In genomic region chr15:71348597-71348996, GRCh38 we compare ENCODE assay signal across 15 cellular contexts.
DNase-seq lines count a peak whose midpoint lies in the region; ATAC-seq, FAIRE-seq and TF ChIP-seq lines count a peak whose summit lies in the region.
"Had no signal": no experiment of that assay in that cellular context is flagged by ENCODE, and none has a peak within 500 bp of the region (broad histone marks: within the 10 kb centered on the region; RNA-seq: fewer than 3 reads in every experiment).

No MANE protein-coding gene starts in this region.

- H3K4me2 ChIP-seq in GM23338 (0 out of 2 replicates have a peak overlapping the region, but pooled peaks have one; percentile 8), PC-3 (ENCODE audit: low read length) (no peak overlapping the region), H1 (ENCODE audit: insufficient read depth in 1 of 2, low read depth in 2 of 2, low read length in 2 of 2) (no peak overlapping the region), mesendoderm (ENCODE audit: low read length) (no peak overlapping the region)

- H2BK12ac ChIP-seq in H1 (ENCODE audit: low read depth, low read length), result 0 out of 2 replicates have a peak overlapping the region, but pooled peaks have one; percentile 13

- H4K20me1 ChIP-seq in GM23338 (replicated peaks; ENCODE audit: insufficient read depth) (no peaks in the 10 kb centered on the region), PC-3 (ENCODE audit: low read length) (no peaks in the 10 kb centered on the region), H1 (replicated peaks in 1 of 2; ENCODE audit: control insufficient read depth in 1 of 2, insufficient read depth in 2 of 2, low read length in 2 of 2) (no peaks in the 10 kb centered on the region)

- TF ChIP-seq EP300 in H1 (IDR thresholded peaks at IDR 0.05; ENCODE audit: borderline replicate concordance in 1 of 2, low read depth in 2 of 2, low read length in 2 of 2), result no peak

- H4K91ac ChIP-seq in H1 (replicated peaks; ENCODE audit: insufficient read length, low read length), result no peak overlapping the region

- H2BK20ac ChIP-seq in H1 (ENCODE audit: low read length), result no peak overlapping the region

- TF ChIP-seq RAD21 in H1 (IDR thresholded peaks at IDR 0.05 in 1 of 2, conservative IDR thresholded peaks at IDR 0.05 in 1 of 2; ENCODE audit: low read depth in 2 of 2, low read length in 2 of 2), result no peak

- H3F3A ChIP-seq in GM23338 (replicated peaks; ENCODE audit: low read depth) (no peaks in the 10 kb centered on the region), PC-3 (ENCODE audit: low read length, unreplicated experiment) (no peaks in the 10 kb centered on the region)

- no peak overlapping the region for H3K4me3 Mint-ChIP-seq in GM23338
- no peak overlapping the region for H3K4me3 Mint-ChIP-seq in activated CD4-positive, alpha-beta T cell treated with anti-CD3 and anti-CD28 coated beads, Interleukin-2, amount 10 ng/mL, durations not matched to agents 7 days and 5 days
- H3K4me3 Mint-ChIP-seq: B cell; CD4-positive, alpha-beta T cell had no signal

- H3K79me2 ChIP-seq in GM23338 (replicated peaks; ENCODE audit: insufficient read depth) (no peaks in the 10 kb centered on the region), PC-3 (ENCODE audit: low read length) (no peaks in the 10 kb centered on the region), H1 (ENCODE audit: control insufficient read depth in 1 of 2, insufficient read depth in 2 of 2, low read length in 2 of 2) (no peaks in the 10 kb centered on the region), mesendoderm (ENCODE audit: control insufficient read depth, insufficient read depth, low read length) (no peaks in the 10 kb centered on the region)

- H3K14ac ChIP-seq in H1 (ENCODE audit: insufficient read length), result no peak overlapping the region

- H3K9me3 ChIP-seq in PC-3 (ENCODE audit: low read length) (no peaks in the 10 kb centered on the region), H1 (ENCODE audit: insufficient read depth in 2 of 2, low read depth in 1 of 2, low read length in 1 of 2) (no peaks in the 10 kb centered on the region), vagina (no peaks in the 10 kb centered on the region)

- no peaks in the 10 kb centered on the region for H3K79me1 ChIP-seq in H1 (ENCODE audit: low read depth, low read length)
- H3K79me1 ChIP-seq in mesendoderm (ENCODE audit: low read length), result no peaks in the 10 kb centered on the region

- H2AFZ ChIP-seq in GM23338 (no peak overlapping the region), PC-3 (ENCODE audit: low read length) (no peak overlapping the region), H1 (ENCODE audit: low read length) (no peak overlapping the region)

- H3K4ac ChIP-seq in H1 (replicated peaks; ENCODE audit: insufficient read length, low read depth, low read length), result no peak overlapping the region
- no peak overlapping the region for H3K4ac ChIP-seq in mesendoderm (ENCODE audit: low read depth, low read length)

- H3K36me3 Mint-ChIP-seq in GM23338 (ENCODE audit: low read depth), result no peaks in the 10 kb centered on the region
- H3K36me3 Mint-ChIP-seq in activated CD4-positive, alpha-beta T cell treated with anti-CD3 and anti-CD28 coated beads, Interleukin-2, amount 10 ng/mL, durations not matched to agents 7 days and 5 days (ENCODE audit: low read depth), result no peaks in the 10 kb centered on the region

- no peak overlapping the region for H4K5ac ChIP-seq in H1 (ENCODE audit: insufficient read length, low read depth, low read length)
- no peak overlapping the region for H4K5ac ChIP-seq in mesendoderm (ENCODE audit: low read length)

- BruUV-seq in PC-3 (replicated peaks; lab: Mats Ljungman, UMichigan), result no TSS peak

- H4K8ac ChIP-seq in H1 (ENCODE audit: extremely low read depth, insufficient read depth, low read length) (no peak overlapping the region), mesendoderm (ENCODE audit: low read depth, low read length) (no peak overlapping the region)

- WGBS in H1 (ENCODE audit: extremely low coverage in 1 of 2, insufficient coverage in 1 of 2, insufficient read length in 1 of 2, insufficient replicate concordance in 2 of 2, low coverage in 1 of 2, low lambda C conversion rate in 2 of 2, missing lambda C conversion rate in 1 of 2), 2 experiments, result 91% methylated on average over 1 of the region's 1 CpG; no CpG with 5 or more reads in 1 of the 2 experiments
- WGBS in mesendoderm (ENCODE audit: extremely low coverage, insufficient coverage, low lambda C conversion rate), result no CpG with 5 or more reads among the region's 1 CpG

- H2BK120ac ChIP-seq in H1 (replicated peaks; ENCODE audit: low read depth, low read length) (no peak overlapping the region), mesendoderm (ENCODE audit: low read depth, low read length) (no peak overlapping the region)

- no peak overlapping the region for H2BK15ac ChIP-seq in H1 (ENCODE audit: low read length)
- H2BK15ac ChIP-seq in mesendoderm (replicated peaks; ENCODE audit: low read depth), result no peak overlapping the region

- H3K56ac ChIP-seq in H1 (replicated peaks; ENCODE audit: insufficient read length, low read depth, low read length) (no peak overlapping the region), mesendoderm (ENCODE audit: low read length) (no peak overlapping the region)

- H3K27ac Mint-ChIP-seq in GM23338, result no peak overlapping the region
- no peak overlapping the region for H3K27ac Mint-ChIP-seq in activated CD4-positive, alpha-beta T cell treated with anti-CD3 and anti-CD28 coated beads, Interleukin-2, amount 10 ng/mL, durations not matched to agents 7 days and 5 days
- H3K27ac Mint-ChIP-seq: B cell; CD4-positive, alpha-beta T cell had no signal

- CTCF ChIA-PET in PC-3 (lab: Charles Lee), result no interaction called here
- CTCF ChIA-PET in H1 (lab: Charles Lee; ENCODE audit: partially characterized antibody), result interaction anchor here (1.3 kb wide), 1 partner anchor 11 kb away, joined by 6 read pairs; no protein-coding TSS in a partner anchor
- CTCF ChIA-PET in activated CD4-positive, alpha-beta T cell treated with anti-CD3 and anti-CD28 coated beads, Interleukin-2, amount 10 ng/mL, durations not matched to agents 7 days and 5 days (lab: Charles Lee), result no interaction called here

- H3K18ac ChIP-seq in H1 (ENCODE audit: extremely low read depth, low read length) (no peak overlapping the region), mesendoderm (ENCODE audit: low read length) (no peak overlapping the region)

- H2AK5ac ChIP-seq in H1 (ENCODE audit: low read depth, low read length), result peak overlapping the region; percentile 40; the same call in 1 of the 2 replicates
- no peak overlapping the region for H2AK5ac ChIP-seq in mesendoderm (ENCODE audit: low read length)

- H3K4me3 ChIP-seq in GM23338, result no peak overlapping the region
- no peak overlapping the region for H3K4me3 ChIP-seq in PC-3 (ENCODE audit: low read length)
- no peak overlapping the region for H3K4me3 ChIP-seq in H1 (ENCODE audit: extremely low read depth in 1 of 4, insufficient read depth in 2 of 4, low read depth in 3 of 4, low read length in 4 of 4)
- no peak overlapping the region for H3K4me3 ChIP-seq in mesendoderm (ENCODE audit: low read length)
- H3K4me3 ChIP-seq in vagina, result no peak overlapping the region

- H3K9ac ChIP-seq in PC-3 (ENCODE audit: low read length) (no peak overlapping the region), H1 (replicated peaks in 1 of 4; ENCODE audit: extremely low read depth in 1 of 4, low read depth in 3 of 4, low read length in 3 of 4) (no peak overlapping the region), mesendoderm (ENCODE audit: low read length) (no peak overlapping the region)

- H3K27me3 ChIP-seq in GM23338 (ENCODE audit: insufficient read depth) (no peaks in the 10 kb centered on the region), PC-3 (ENCODE audit: low read length) (no peaks in the 10 kb centered on the region), H1 (replicated peaks in 1 of 4; ENCODE audit: control insufficient read depth in 3 of 4, extremely low read depth in 1 of 4, insufficient read depth in 3 of 4, low read length in 3 of 4) (no peaks in the 10 kb centered on the region), mesendoderm (ENCODE audit: insufficient read depth, low read length, poor library complexity) (no peaks in the 10 kb centered on the region), vagina (no peaks in the 10 kb centered on the region)

- H3K27me3 Mint-ChIP-seq in GM23338 (ENCODE audit: insufficient read depth, low read depth, poor library complexity), result peaks cover 3% of the 10 kb centered on the region
- H3K27me3 Mint-ChIP-seq in activated CD4-positive, alpha-beta T cell treated with anti-CD3 and anti-CD28 coated beads, Interleukin-2, amount 10 ng/mL, durations not matched to agents 7 days and 5 days, result peaks cover 8% of the 10 kb centered on the region

- no peaks in the 10 kb centered on the region; the same call in 2 of the 3 replicates for H3K9me3 Mint-ChIP-seq in GM23338
- H3K9me3 Mint-ChIP-seq in activated CD4-positive, alpha-beta T cell treated with anti-CD3 and anti-CD28 coated beads, Interleukin-2, amount 10 ng/mL, durations not matched to agents 7 days and 5 days, result no peaks in the 10 kb centered on the region
- H3K9me3 Mint-ChIP-seq: CD4-positive, alpha-beta T cell had no signal

- H3K9me2 ChIP-seq in GM23338 (ENCODE audit: insufficient read depth), result peaks cover 10% of the 10 kb centered on the region; the same call in 1 of the 2 replicates
- H3K9me2 ChIP-seq in PC-3 (replicated peaks; ENCODE audit: low read length), result no peaks in the 10 kb centered on the region

- POLR2A ChIA-PET in PC-3 (lab: Charles Lee; ENCODE audit: unreplicated experiment), result no interaction called here
- POLR2A ChIA-PET in H1 (lab: Charles Lee; ENCODE audit: partially characterized antibody), result interaction anchor here (1.3 kb wide), 1 partner anchor 16 kb away, joined by 6 read pairs; no protein-coding TSS in a partner anchor
- POLR2A ChIA-PET in activated CD4-positive, alpha-beta T cell treated with anti-CD3 and anti-CD28 coated beads, Interleukin-2, amount 10 ng/mL, durations not matched to agents 7 days and 5 days (lab: Charles Lee), result no interaction called here

- H3K23me2 ChIP-seq in H1 (ENCODE audit: low read depth, low read length), result no peaks in the 10 kb centered on the region; the same call in 1 of the 2 replicates

- no peak overlapping the region for H3K23ac ChIP-seq in H1 (ENCODE audit: insufficient read length)
- H3K23ac ChIP-seq in mesendoderm (ENCODE audit: low read length), result no peak overlapping the region

- H2BK5ac ChIP-seq in H1 (ENCODE audit: low read depth, low read length) (no peak overlapping the region), mesendoderm (ENCODE audit: low read length) (no peak overlapping the region)

- H3K4me1 ChIP-seq in GM23338 (ENCODE audit: insufficient read depth), result peaks cover 6% of the 10 kb centered on the region; the same call in 1 of the 2 replicates
- H3K4me1 ChIP-seq in PC-3 (ENCODE audit: insufficient read depth, low read length), result peaks cover 11% of the 10 kb centered on the region
- peaks cover 0 to 7% (median 3%) of the 10 kb centered on the region in 4 experiments; a peak in 4 of 7 replicates for H3K4me1 ChIP-seq in H1 (replicated peaks in 1 of 4; ENCODE audit: control insufficient read depth in 3 of 4, insufficient read depth in 4 of 4, low read length in 3 of 4)
- peaks cover 2% of the 10 kb centered on the region for H3K4me1 ChIP-seq in mesendoderm (ENCODE audit: control insufficient read depth, low read depth, low read length)
- peaks cover 17% of the 10 kb centered on the region for H3K4me1 ChIP-seq in vagina

- FAIRE-seq in H1 (lab: Jason Lieb, UNC), result no peak
- FAIRE-seq: A204.1, G401.6, GM12891, H54 had no signal

- DNase-seq in GM23338 (ENCODE audit: low spot score) (peak; percentile 24), PC-3 (peak; percentile 45), H1 (ENCODE audit: low read depth in 1 of 2, low spot score in 2 of 2) (no peak), mesendoderm (peak; percentile 59), vagina (ENCODE audit: extremely low spot score in 2 of 2) (no peak)
- no peak for DNase-seq in activated CD4-positive, alpha-beta T cell treated with anti-CD3 and anti-CD28 coated beads, Interleukin-2, amount 10 ng/mL, durations not matched to agents 7 days and 5 days
- DNase-seq: CD4-positive, alpha-beta T cell; DMS79 treated with DMSO at 0.1 percent for 48 hours; EL had no signal

- H3K27ac ChIP-seq in GM23338 (ENCODE audit: low read depth), result no peak overlapping the region
- H3K27ac ChIP-seq in PC-3 (ENCODE audit: low read length), result no peak overlapping the region
- no peak overlapping the region for H3K27ac ChIP-seq in H1 (ENCODE audit: low read depth, low read length)
- no peak overlapping the region for H3K27ac ChIP-seq in mesendoderm (ENCODE audit: low read depth, low read length)
- H3K27ac ChIP-seq in vagina, result no peak overlapping the region

- TF ChIP-seq POLR2A in H1 (IDR thresholded peaks at IDR 0.05; ENCODE audit: control extremely low read depth in 1 of 2, low read depth in 2 of 2, low read length in 2 of 2), result no peak
- TF ChIP-seq POLR2A in vagina (IDR thresholded peaks at IDR 0.05), result no peak

- no peak for ATAC-seq in GM23338
- no peak for ATAC-seq in PC-3
- ATAC-seq in GM21367 (IDR thresholded peaks at IDR 0.05; ENCODE audit: unreplicated experiment), result no peak

- TF ChIP-seq CTCF in GM23338 (conservative IDR thresholded peaks at IDR 0.05; ENCODE audit: low read depth in 2 of 2), result no peak
- TF ChIP-seq CTCF in PC-3 (conservative IDR thresholded peaks at IDR 0.05; ENCODE audit: low read depth, low read length), result no peak
- no peak for TF ChIP-seq CTCF in H1 (IDR thresholded peaks at IDR 0.05; ENCODE audit: control extremely low read depth in 1 of 3, insufficient read depth in 1 of 3, low read depth in 1 of 3, low read length in 3 of 3)
- TF ChIP-seq CTCF in vagina (IDR thresholded peaks at IDR 0.05), result no peak

- peaks cover 20% of the 10 kb centered on the region for H3K4me1 Mint-ChIP-seq in GM23338
- no peaks in the 10 kb centered on the region for H3K4me1 Mint-ChIP-seq in activated CD4-positive, alpha-beta T cell treated with anti-CD3 and anti-CD28 coated beads, Interleukin-2, amount 10 ng/mL, durations not matched to agents 7 days and 5 days
- H3K4me1 Mint-ChIP-seq: B cell had no signal

- intact Hi-C loops in PC-3 (cut with micrococcal nuclease), result no loop called here
- intact Hi-C loops in vagina (cut with DNase I), result no loop called here

- H3K36me3 ChIP-seq in GM23338 (ENCODE audit: insufficient read depth) (no peaks in the 10 kb centered on the region), PC-3 (ENCODE audit: low read depth, low read length) (no peaks in the 10 kb centered on the region; the same call in 1 of the 2 replicates), H1 (ENCODE audit: control insufficient read depth in 2 of 4, insufficient read depth in 4 of 4, low read length in 3 of 4) (no peaks in the 10 kb centered on the region), mesendoderm (ENCODE audit: control insufficient read depth, insufficient read depth, low read length) (no peaks in the 10 kb centered on the region), vagina (no peaks in the 10 kb centered on the region)

Comparison
In these comparisons a context has a peak if more than half of its experiments do, and no peak if none do; other contexts are left out.
1. DNase-seq: peak in GM23338 (single experiment), PC-3 (single experiment) and mesendoderm (single experiment); none in H1 (0 of 2), vagina (0 of 2) and activated CD4-positive, alpha-beta T cell treated with anti-CD3 and anti-CD28 coated beads, Interleukin-2, amount 10 ng/mL, durations not matched to agents 7 days and 5 days (single experiment).